ENCODE assay signal across 26 cellular contexts in the genomic region with DNA sequence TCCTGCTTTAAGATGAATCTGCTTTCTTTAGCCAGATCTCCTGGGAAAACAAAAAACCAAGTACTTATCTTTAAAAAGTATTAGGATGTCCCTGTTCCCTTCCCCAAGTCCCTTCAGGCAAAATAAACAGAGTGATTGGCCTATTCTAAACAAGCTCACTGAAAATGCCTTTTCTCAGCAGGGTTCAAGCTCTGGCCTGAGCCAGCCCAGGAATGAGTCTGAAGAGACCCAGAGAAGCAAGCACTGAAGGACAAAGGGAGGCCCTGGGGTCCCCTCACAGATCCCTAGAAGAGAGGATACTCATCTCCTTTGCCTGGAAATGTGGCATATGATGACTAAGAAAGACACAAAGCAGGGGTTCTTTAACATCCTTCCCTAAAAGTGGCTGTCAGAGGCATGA.
"Had no signal": no experiment of that assay in that cellular context is flagged by ENCODE, and none has a peak within 500 bp of the region (broad histone marks: within the 10 kb centered on the region; RNA-seq: fewer than 3 reads in every experiment).

No MANE protein-coding gene starts in this region.

- H2AFZ ChIP-seq: hepatocyte had no signal

- H3K4me1 ChIP-seq: esophagus squamous epithelium, lower lobe of right lung, upper lobe of left lung, vagina had no signal

- ATAC-seq: lower lobe of right lung; mucosa of descending colon; sciatic nerve; stimulated activated effector memory CD8-positive, alpha-beta T cell treated with anti-CD3 and anti-CD28 coated beads, Interleukin-12 subunit alpha, Interleukin-12 subunit beta, amount 100 ng/mL, for 72 hours had no signal

- DNase-seq: activated CD4-positive, alpha-beta memory T cell treated with anti-CD3 and anti-CD28 coated beads, Interleukin-2, amount 10 ng/mL, durations not matched to agents 7 days and 5 days; activated CD4-positive, alpha-beta T cell treated with anti-CD3 and anti-CD28 coated beads for 1 hour; activated CD4-positive, alpha-beta T cell treated with anti-CD3 and anti-CD28 coated beads, Interleukin-2, amount 10 ng/mL, durations not matched to agents 7 days and 5 days; activated CD8-positive, alpha-beta memory T cell treated with anti-CD3 and anti-CD28 coated beads, Interleukin-2, amount 50 U/mL, for 48 hours; activated gamma-delta T cell; activated naive CD4-positive, alpha-beta T cell treated with anti-CD3 and anti-CD28 coated beads, Interleukin-2, amount 10 ng/mL, durations not matched to agents 7 days and 5 days; activated naive CD8-positive, alpha-beta T cell treated with anti-CD3 and anti-CD28 coated beads, Interleukin-2, amount 10 ng/mL, durations not matched to agents 7 days and 5 days; activated T-cell treated with anti-CD3 and anti-CD28 coated beads, Interleukin-2, amount 50 U/mL, for 24 hours; caudate nucleus; esophagus squamous epithelium; immature natural killer cell; kidney; lower lobe of right lung; mesenchymal stem cell; mucosa of descending colon; stimulated activated CD4-positive, alpha-beta T cell treated with anti-CD3 and anti-CD28 coated beads, Interleukin-12 subunit alpha, Interleukin-12 subunit beta, amount 100 ng/mL, for 4 hours; stimulated activated CD4-positive, alpha-beta T cell treated with anti-CD3 and anti-CD28 coated beads, Interleukin-4, amount 100 ng/mL, for 24 hours; T-helper 2 cell; upper lobe of left lung had no signal

- H3K4me2 ChIP-seq: hepatocyte had no signal

- H3K27me3 ChIP-seq: ascending aorta, esophagus squamous epithelium, hepatocyte, neutrophil, upper lobe of left lung, vagina had no signal

- H3K9me3 ChIP-seq: ascending aorta, esophagus squamous epithelium, lower lobe of right lung, mucosa of descending colon, neutrophil, upper lobe of left lung, vagina had no signal

- H3K36me3 ChIP-seq: ascending aorta, esophagus squamous epithelium, lower lobe of right lung, neutrophil, upper lobe of left lung, vagina had no signal

- H3K79me2 ChIP-seq: hepatocyte had no signal

- H3K27ac ChIP-seq: ascending aorta, esophagus squamous epithelium, hepatocyte, lower lobe of right lung, neutrophil, skin epidermis, upper lobe of left lung, vagina had no signal

- H3K4me3 ChIP-seq: ascending aorta, esophagus squamous epithelium, hepatocyte, lower lobe of right lung, mucosa of descending colon, skin epidermis, upper lobe of left lung, vagina had no signal
